In genomic region chr5:139162448-139162847, GRCh38 we compare ENCODE assay signal across 21 cellular contexts. TPM values are rescaled to one million over a fixed set of nuclear protein-coding genes. Genes with fewer than 3 reads are reported as not detected.
DNase-seq lines count a peak whose midpoint lies in the region; ATAC-seq and TF ChIP-seq lines count a peak whose summit lies in the region.
"Had no signal": no experiment of that assay in that cellular context is flagged by ENCODE, and none has a peak within 500 bp of the region (broad histone marks: within the 10 kb centered on the region; RNA-seq: fewer than 3 reads in every experiment).

No MANE protein-coding gene starts in this region.

- H3K14ac ChIP-seq in H9 (ENCODE audit: insufficient read depth, low read length) = no peak overlapping the region

- ATAC-seq in left colon (peak; percentile 41), GM21723 (IDR thresholded peaks at IDR 0.05; ENCODE audit: unreplicated experiment) (no peak), PC-3 (no peak), HG02798 (IDR thresholded peaks at IDR 0.05; ENCODE audit: poor library complexity, unreplicated experiment) (no peak)
- ATAC-seq: GM12878 had no signal

- POLR2A ChIA-PET in PC-3 (lab: Charles Lee; ENCODE audit: unreplicated experiment) = interaction anchor here (0.5 kb wide), 1 partner anchor 37 kb away, joined by 3 read pairs; no protein-coding TSS in a partner anchor

- H3K18ac ChIP-seq in H9 (ENCODE audit: insufficient read length, low read depth, low read length) = no peak overlapping the region

- H4K8ac ChIP-seq in H9 (replicated peaks; ENCODE audit: insufficient read length, low read depth, low read length) = no peak overlapping the region

- TF ChIP-seq CTCF in H9 (conservative IDR thresholded peaks at IDR 0.05) (no peak), progenitor cell of endocrine pancreas (IDR thresholded peaks at IDR 0.05; ENCODE audit: unreplicated experiment) (no peak), PC-3 (conservative IDR thresholded peaks at IDR 0.05; ENCODE audit: low read depth, low read length) (no peak)

- no peak overlapping the region for H3T11ph ChIP-seq in H9 (ENCODE audit: low read length)

- DNase-seq in H9 = no peak
- DNase-seq in NCI-H69 (lab: John Stamatoyannopoulos, UW) = peak; percentile 38
- DNase-seq in left colon = no peak
- no peak for DNase-seq in progenitor cell of endocrine pancreas (ENCODE audit: low spot score, unreplicated experiment)
- DNase-seq in PC-3 = no peak
- DNase-seq: Calu3; CD4-positive, alpha-beta memory T cell; GOT3; IMR-90; Kasumi-1; MG63; NCI-H1048; NCI-H1436; NCI-H82; PC-9 had no signal

- peaks cover 2% of the 10 kb centered on the region; the same call in 1 of the 2 replicates for H3K27me3 Mint-ChIP-seq in H9 (ENCODE audit: low read depth)
- no peaks in the 10 kb centered on the region for H3K27me3 Mint-ChIP-seq in progenitor cell of endocrine pancreas
- H3K27me3 Mint-ChIP-seq: CD4-positive, alpha-beta memory T cell had no signal

- H4K5ac ChIP-seq in H9 (ENCODE audit: insufficient read length, low read depth, low read length) = no peak overlapping the region

- no peak overlapping the region for H2BK5ac ChIP-seq in H9 (ENCODE audit: insufficient read length, low read length)

- no peaks in the 10 kb centered on the region for H3K79me2 ChIP-seq in H9 (ENCODE audit: insufficient read depth, low read length)
- no peaks in the 10 kb centered on the region for H3K79me2 ChIP-seq in PC-3 (ENCODE audit: low read length)

- H2BK20ac ChIP-seq in H9 (ENCODE audit: low read depth, low read length, poor library complexity, severe bottlenecking) = no peak overlapping the region

- H3K4me1 ChIP-seq in H9 (ENCODE audit: insufficient read depth, low read length) (peaks cover 8% of the 10 kb centered on the region; the same call in 1 of the 2 replicates), PC-3 (ENCODE audit: insufficient read depth, low read length) (no peaks in the 10 kb centered on the region)
- H3K4me1 ChIP-seq: BLaER1 had no signal

- H3K79me1 ChIP-seq in H9 (ENCODE audit: insufficient read depth, low read depth, low read length, poor library complexity, severe bottlenecking) = no peaks in the 10 kb centered on the region

- no peaks in the 10 kb centered on the region for H3K9me2 ChIP-seq in PC-3 (replicated peaks; ENCODE audit: low read length)

- no peak overlapping the region for H2BK120ac ChIP-seq in H9 (ENCODE audit: low read depth, low read length, poor library complexity, severe bottlenecking)

- no peak overlapping the region for H2BK15ac ChIP-seq in H9 (ENCODE audit: low read depth, low read length)

- intact Hi-C loops in left colon (cut with DNase I, micrococcal nuclease) (no loop called here), PC-3 (cut with micrococcal nuclease) (no loop called here)

- H3K56ac ChIP-seq in H9 (ENCODE audit: insufficient read length, low read depth, low read length) = no peak overlapping the region

- H3K4me3 Mint-ChIP-seq in H9 (no peak overlapping the region), progenitor cell of endocrine pancreas (ENCODE audit: low read depth) (no peak overlapping the region)
- H3K4me3 Mint-ChIP-seq: CD4-positive, alpha-beta memory T cell had no signal

- no peak overlapping the region for H3K27ac ChIP-seq in H9 (ENCODE audit: insufficient read length, low read depth, low read length)
- H3K27ac ChIP-seq in PC-3 (ENCODE audit: low read length) = no peak overlapping the region
- H3K27ac ChIP-seq: BLaER1, HL-60, PC-9, RWPE1 had no signal

- H4K91ac ChIP-seq in H9 (ENCODE audit: insufficient read length, low read depth, low read length) = no peak overlapping the region

- CTCF ChIA-PET in PC-3 (lab: Charles Lee) = no interaction called here

- no peaks in the 10 kb centered on the region for H3K23me2 ChIP-seq in H9 (ENCODE audit: insufficient read length, low read depth, low read length, poor library complexity, severe bottlenecking)

- H3K4me2 ChIP-seq in H9 (ENCODE audit: insufficient read depth, insufficient read length, low read length) = no peak overlapping the region
- no peak overlapping the region for H3K4me2 ChIP-seq in PC-3 (ENCODE audit: low read length)
- H3K4me2 ChIP-seq: BLaER1, PC-9 had no signal

- H3K9ac ChIP-seq in H9 (ENCODE audit: extremely low read depth, insufficient read length, low read length) (no peak overlapping the region), PC-3 (ENCODE audit: low read length) (no peak overlapping the region)
- H3K9ac ChIP-seq: BLaER1 had no signal

- no peaks in the 10 kb centered on the region for H3F3A ChIP-seq in PC-3 (ENCODE audit: low read length, unreplicated experiment)

- H4K20me1 ChIP-seq in H9 (ENCODE audit: control insufficient read depth, insufficient read depth, insufficient read length) = no peaks in the 10 kb centered on the region
- no peaks in the 10 kb centered on the region for H4K20me1 ChIP-seq in PC-3 (ENCODE audit: low read length)
- H4K20me1 ChIP-seq: BLaER1 had no signal

- no peak overlapping the region for H2AK5ac ChIP-seq in H9 (ENCODE audit: insufficient read length, low read length)

- H3K27me3 ChIP-seq in H9 (ENCODE audit: insufficient read depth, low read length) (no peaks in the 10 kb centered on the region), PC-3 (ENCODE audit: low read length) (no peaks in the 10 kb centered on the region)
- H3K27me3 ChIP-seq: BLaER1, MG63 had no signal

- H3K36me3 Mint-ChIP-seq in H9 (ENCODE audit: insufficient read depth in 1 of 3, low read depth in 3 of 3) = no peaks in the 10 kb centered on the region
- peaks cover 2% of the 10 kb centered on the region for H3K36me3 Mint-ChIP-seq in progenitor cell of endocrine pancreas (ENCODE audit: insufficient read depth)

- peaks cover 38 to 39% of the 10 kb centered on the region in 2 experiments for H3K4me1 Mint-ChIP-seq in H9
- peaks cover 53% of the 10 kb centered on the region for H3K4me1 Mint-ChIP-seq in progenitor cell of endocrine pancreas (ENCODE audit: low read depth)
- H3K4me1 Mint-ChIP-seq: CD4-positive, alpha-beta memory T cell had no signal

- H3K4me3 ChIP-seq in PC-3 (ENCODE audit: low read length) = no peak overlapping the region
- H3K4me3 ChIP-seq: BLaER1, GM12878, MG63, PC-9 had no signal

- H3K23ac ChIP-seq in H9 (ENCODE audit: insufficient read length, low read depth, low read length) = no peak overlapping the region

- H3K4ac ChIP-seq in H9 (ENCODE audit: low read depth, low read length) = no peak overlapping the region

- no peaks in the 10 kb centered on the region for H3K36me3 ChIP-seq in PC-3 (ENCODE audit: low read depth, low read length)
- H3K36me3 ChIP-seq: BLaER1 had no signal

- BruUV-seq in PC-3 (replicated peaks; lab: Mats Ljungman, UMichigan) = no TSS peak

- H3K9me3 Mint-ChIP-seq in H9 (no peaks in the 10 kb centered on the region), progenitor cell of endocrine pancreas (ENCODE audit: low read depth) (peaks cover 4% of the 10 kb centered on the region)
- H3K9me3 Mint-ChIP-seq: CD4-positive, alpha-beta memory T cell had no signal

- no CpG with 5 or more reads among the region's 4 CpGs for WGBS in H9 (ENCODE audit: extremely low coverage, insufficient read length, low lambda C conversion rate)

- H3K27ac Mint-ChIP-seq in H9 (peak overlapping the region in 2 of 3 experiments; percentile 27 to 78; a peak in 4 of 7 replicates), progenitor cell of endocrine pancreas (peak overlapping the region; percentile 47)

- no peak overlapping the region for H2AFZ ChIP-seq in H9 (ENCODE audit: low read length)
- no peak overlapping the region for H2AFZ ChIP-seq in PC-3 (ENCODE audit: low read length)
- H2AFZ ChIP-seq: PC-9 had no signal

- no peak overlapping the region for H2BK12ac ChIP-seq in H9 (ENCODE audit: insufficient read length, low read depth, low read length)

- H3K9me3 ChIP-seq in H9 (ENCODE audit: control insufficient read depth, low read depth, low read length) (no peaks in the 10 kb centered on the region), PC-3 (ENCODE audit: low read length) (no peaks in the 10 kb centered on the region)
- H3K9me3 ChIP-seq: BLaER1, MG63 had no signal

RNA-seq across cellular contexts. Expression of gene SIL1, which starts 35.7 kb away (rescaled TPM):
- 10.6 and 14.4 TPM in 2 replicates for total RNA-seq in H9 (2021)
- 10 to 100 TPM; 29.9 to 33.0 TPM for total RNA-seq in left colon
- 26.0 and 26.7 TPM in 2 replicates for total RNA-seq in progenitor cell of endocrine pancreas
- total RNA-seq in PC-3 (2014; rRNA removed) = 7.9 and 17.2 TPM in 2 replicates
